In genomic region chr19:18895038-18895827, GRCh38 we compare ENCODE assay signal across 1 cellular context.
TF ChIP-seq lines count a peak whose summit lies in the region.

No MANE protein-coding gene starts in this region.

TF ChIP-seq in HepG2, 621 proteins besides CTCF, POLR2A, EP300 and RAD21 (continued from another document and continues in another):
- no peak for TF ChIP-seq REST (IDR thresholded peaks at IDR 0.05; ENCODE audit: borderline replicate concordance in 1 of 2, low read depth in 1 of 2, low read length in 2 of 2)
- TF ChIP-seq ZNF296 (CRISPR knock-in tag; conservative IDR thresholded peaks at IDR 0.05): 0 out of 2 replicates have a peak, but pooled peaks have one; percentile 70
- no peak for TF ChIP-seq ZNF576 (CRISPR knock-in tag; IDR thresholded peaks at IDR 0.05)
- no peak for TF ChIP-seq CREB3 (CRISPR knock-in tag; IDR thresholded peaks at IDR 0.05)
- TF ChIP-seq KLF15 (CRISPR knock-in tag; IDR thresholded peaks at IDR 0.05; ENCODE audit: borderline replicate concordance): no peak
- TF ChIP-seq ZBTB44 (CRISPR knock-in tag; IDR thresholded peaks at IDR 0.05): no peak
- peak; percentile 55; the same call in 1 of the 2 replicates for TF ChIP-seq ARID4A (CRISPR knock-in tag; IDR thresholded peaks at IDR 0.05; ENCODE audit: borderline replicate concordance)
- no peak for TF ChIP-seq PBX2 (CRISPR knock-in tag; IDR thresholded peaks at IDR 0.05)
- TF ChIP-seq TRAFD1 (CRISPR knock-in tag; IDR thresholded peaks at IDR 0.05; ENCODE audit: borderline replicate concordance): no peak
- TF ChIP-seq ZNF672 (CRISPR knock-in tag; IDR thresholded peaks at IDR 0.05): no peak
- no peak for TF ChIP-seq ZNF557 (CRISPR knock-in tag; IDR thresholded peaks at IDR 0.05)
- TF ChIP-seq NR2C2 (CRISPR knock-in tag; IDR thresholded peaks at IDR 0.05; ENCODE audit: borderline replicate concordance): no peak
- no peak for TF ChIP-seq CAMTA2 (CRISPR knock-in tag; IDR thresholded peaks at IDR 0.05; ENCODE audit: borderline replicate concordance)
- no peak for TF ChIP-seq ZFP1 (CRISPR knock-in tag; IDR thresholded peaks at IDR 0.05)
- no peak for TF ChIP-seq ZBED4 (CRISPR knock-in tag; IDR thresholded peaks at IDR 0.05; ENCODE audit: borderline replicate concordance)
- TF ChIP-seq FOXM1 (CRISPR knock-in tag; IDR thresholded peaks at IDR 0.05): no peak
- no peak for TF ChIP-seq ZNF781 (CRISPR knock-in tag; IDR thresholded peaks at IDR 0.05; ENCODE audit: borderline replicate concordance, not compliant biosample characterization)
- TF ChIP-seq HMGA1 (CRISPR knock-in tag; conservative IDR thresholded peaks at IDR 0.05): no peak
- no peak for TF ChIP-seq ZNF33A (CRISPR knock-in tag; IDR thresholded peaks at IDR 0.05; ENCODE audit: borderline replicate concordance)
- TF ChIP-seq PHF20 (CRISPR knock-in tag; IDR thresholded peaks at IDR 0.05): no peak
- TF ChIP-seq ZNF556 (CRISPR knock-in tag; IDR thresholded peaks at IDR 0.05; ENCODE audit: borderline replicate concordance): no peak; the same call in 1 of the 2 replicates
- no peak for TF ChIP-seq ZNF343 (CRISPR knock-in tag; IDR thresholded peaks at IDR 0.05)
- TF ChIP-seq SALL1 (CRISPR knock-in tag; IDR thresholded peaks at IDR 0.05): peak; percentile 68
- no peak for TF ChIP-seq ELK4 (CRISPR knock-in tag; IDR thresholded peaks at IDR 0.05; ENCODE audit: borderline replicate concordance)
- TF ChIP-seq NONO (IDR thresholded peaks at IDR 0.05): no peak
- peak; percentile 78 for TF ChIP-seq NONO (CRISPR knock-in tag; conservative IDR thresholded peaks at IDR 0.05)
- no peak for TF ChIP-seq ZBTB33 (CRISPR knock-in tag; IDR thresholded peaks at IDR 0.05)
- no peak for TF ChIP-seq ZNF335 (CRISPR knock-in tag; IDR thresholded peaks at IDR 0.05)
- TF ChIP-seq ZNF224 (CRISPR knock-in tag; IDR thresholded peaks at IDR 0.05): no peak
- no peak for TF ChIP-seq REXO4 (CRISPR knock-in tag; IDR thresholded peaks at IDR 0.05; ENCODE audit: borderline replicate concordance)
- no peak for TF ChIP-seq NR2F2 (IDR thresholded peaks at IDR 0.05; ENCODE audit: borderline replicate concordance, low read depth)
- TF ChIP-seq ZBTB7B (CRISPR knock-in tag; IDR thresholded peaks at IDR 0.05): peak; percentile 51; the same call in 1 of the 2 replicates
- TF ChIP-seq GMEB2 (CRISPR knock-in tag; IDR thresholded peaks at IDR 0.05; ENCODE audit: low read depth): no peak
- TF ChIP-seq ZNF230 (CRISPR knock-in tag; IDR thresholded peaks at IDR 0.05): no peak
- TF ChIP-seq HDAC6 (IDR thresholded peaks at IDR 0.05; ENCODE audit: low read depth, low read length): no peak
- TF ChIP-seq ZNF121 (CRISPR knock-in tag; IDR thresholded peaks at IDR 0.05): peak; percentile 70; the same call in 1 of the 2 replicates
